ENCODE assay signal across 8 cellular contexts in genomic region chr2:61176755-61177726, GRCh38. TPM values are rescaled to one million over a fixed set of nuclear protein-coding genes. Genes with fewer than 3 reads are reported as not detected.
DNase-seq lines count a peak whose midpoint lies in the region; ATAC-seq and TF ChIP-seq lines count a peak whose summit lies in the region.

No MANE protein-coding gene starts in this region.

- H3K4me1 ChIP-seq in left ventricle myocardium inferior (peaks cover 64% of the 10 kb centered on the region), prostate gland (replicated peaks) (peaks cover 11% of the 10 kb centered on the region)

- H3K36me3 ChIP-seq in left ventricle myocardium inferior, result peaks cover 13% of the 10 kb centered on the region
- H3K36me3 ChIP-seq in prostate gland, result no peaks in the 10 kb centered on the region

- peaks cover 21% of the 10 kb centered on the region for H3K36me3 Mint-ChIP-seq in T-cell

- TF ChIP-seq CTCF in left ventricle myocardium inferior (IDR thresholded peaks at IDR 0.05; ENCODE audit: borderline replicate concordance), result no peak
- peak in 3 of 4 experiments; percentile 12 to 34 (median 27) for TF ChIP-seq CTCF in prostate gland (IDR thresholded peaks at IDR 0.05)

- POLR2A ChIA-PET in T-cell (lab: Charles Lee), result interaction anchor here in 1 of 2 donors (0.6 to 1.4 kb wide), 6 partner anchors 15 to 1075 kb away, joined by 3 to 5 read pairs (median 4); partner anchors contain the start of genes PUS10, REL and XPO1

- H3K27ac ChIP-seq in left ventricle myocardium inferior (replicated peaks) (peak overlapping the region; percentile 99), prostate gland (peak overlapping the region; percentile 99 to 100)

- H3K4me1 Mint-ChIP-seq in T-cell, result peaks cover 49 to 57% (median 50%) of the 10 kb centered on the region in 3 donors

- H3K9me3 Mint-ChIP-seq in T-cell, result no peaks in the 10 kb centered on the region

- ATAC-seq in GM18498 (IDR thresholded peaks at IDR 0.05; ENCODE audit: unreplicated experiment) (peak; percentile 79), HG02884 (IDR thresholded peaks at IDR 0.05; ENCODE audit: unreplicated experiment) (peak; percentile 71), T-cell (replicated peaks in 1 of 4) (peak; percentile 86 to 91 (median 90))

- peak; percentile 92 for TF ChIP-seq POLR2A in prostate gland (IDR thresholded peaks at IDR 0.05)

- DNase-seq in NCI-H146 treated with DMSO at 0.1 percent for 48 hours (lab: John Stamatoyannopoulos, UW; ENCODE audit: unreplicated experiment) (peak; percentile 67), T-cell (peak; percentile 82 to 96 (median 89)), amniotic epithelial cell (ENCODE audit: low read depth) (peak; percentile 79), left ventricle myocardium inferior (peak; percentile 96), prostate gland (ENCODE audit: low spot score) (peak; percentile 89), ureter (ENCODE audit: low spot score) (peak; percentile 94)

- intact Hi-C loops in left ventricle myocardium inferior (cut with micrococcal nuclease), result no loop called here
- intact Hi-C loops in prostate gland (cut with DNase I), result loop anchor here (1.0 to 10.0 kb wide), 2 partner anchors 298 to 361 kb away; partner anchors contain the start of genes USP34 and XPO1

- H3K9me3 ChIP-seq in left ventricle myocardium inferior (replicated peaks), result no peaks in the 10 kb centered on the region
- H3K9me3 ChIP-seq in prostate gland, result no peaks in the 10 kb centered on the region

- 0% methylated on average over 35 of the region's 111 CpGs for WGBS in prostate gland

- peak overlapping the region; percentile 84 to 90 (median 87) for H3K4me3 Mint-ChIP-seq in T-cell

- H3K27me3 ChIP-seq in left ventricle myocardium inferior (ENCODE audit: low read depth) (no peaks in the 10 kb centered on the region), prostate gland (replicated peaks; ENCODE audit: insufficient read depth) (no peaks in the 10 kb centered on the region)

- no peaks in the 10 kb centered on the region for H3K27me3 Mint-ChIP-seq in T-cell

- peak overlapping the region; percentile 90 for H3K4me3 ChIP-seq in left ventricle myocardium inferior
- peak overlapping the region; percentile 88 to 93 for H3K4me3 ChIP-seq in prostate gland

- CTCF ChIA-PET in T-cell (lab: Charles Lee), result interaction anchor here (0.6 to 1.3 kb wide), 4 partner anchors 32 to 705 kb away, joined by 3 to 4 read pairs (median 4); no protein-coding TSS in a partner anchor

- H3K27ac Mint-ChIP-seq in T-cell, result peak overlapping the region; percentile 90 to 97

RNA-seq across cellular contexts. Expression of gene C2orf74, which starts 15.1 kb away (rescaled TPM):
- total RNA-seq in T-cell (10 to 100 TPM in 3 of 5 donors, 1 to 10 TPM in 2; 5.2 to 18.8 (median 12.0) TPM), left ventricle myocardium inferior (33.7 TPM), prostate gland (10 to 100 TPM; 12.0 to 22.1 TPM), ureter (18.2 TPM)

Comparison
In these comparisons a context has a peak if more than half of its experiments do, and no peak if none do; other contexts are left out.
1. Peak in every context shown above with its lines: DNase-seq, ATAC-seq, H3K4me3 ChIP-seq and H3K27ac ChIP-seq.